Comparison of ENCODE assay signal across 1 cellular context in genomic region chr6:52868899-52869298, GRCh38.
TF ChIP-seq lines count a peak whose summit lies in the region.

No MANE protein-coding gene starts in this region.

TF ChIP-seq in H1, 55 proteins besides CTCF, POLR2A, EP300 and RAD21:
- TF ChIP-seq ASH2L (IDR thresholded peaks at IDR 0.05; ENCODE audit: low read length) = peak; percentile 26
